ENCODE assay signal across 2 cellular contexts in genomic region chr12:115998789-115999478, GRCh38.
A peak's percentile ranks its signal among the peaks of the same experiment; 100 is the strongest.
TF ChIP-seq lines count a peak whose summit lies in the region.

No MANE protein-coding gene starts in this region.

TF ChIP-seq in liver, 16 proteins besides CTCF, POLR2A, EP300 and RAD21:
- TF ChIP-seq HNF4A (conservative IDR thresholded peaks at IDR 0.05) (no peak), RXRA (IDR thresholded peaks at IDR 0.05) (peak; percentile 30 to 37)

TF ChIP-seq in HepG2, 621 proteins besides CTCF, POLR2A, EP300 and RAD21:
- TF ChIP-seq ZNF772 (CRISPR knock-in tag; IDR thresholded peaks at IDR 0.05) = no peak
- TF ChIP-seq MEIS2 (CRISPR knock-in tag; IDR thresholded peaks at IDR 0.05) = no peak
- no peak for TF ChIP-seq ZNF430 (CRISPR knock-in tag; IDR thresholded peaks at IDR 0.05)
- no peak for TF ChIP-seq STAT6 (CRISPR knock-in tag; IDR thresholded peaks at IDR 0.05; ENCODE audit: borderline replicate concordance)
- TF ChIP-seq CHD4 (IDR thresholded peaks at IDR 0.05; ENCODE audit: borderline replicate concordance, low read length) = no peak
- TF ChIP-seq TBL1XR1 (IDR thresholded peaks at IDR 0.05; ENCODE audit: borderline replicate concordance, low read length, partially characterized antibody) = no peak
- TF ChIP-seq HOXD1 (CRISPR knock-in tag; IDR thresholded peaks at IDR 0.05) = no peak
- TF ChIP-seq MXD1 (CRISPR knock-in tag; IDR thresholded peaks at IDR 0.05) = no peak
- no peak for TF ChIP-seq ZNF597 (CRISPR knock-in tag; IDR thresholded peaks at IDR 0.05)
- no peak for TF ChIP-seq ZBTB14 (CRISPR knock-in tag; IDR thresholded peaks at IDR 0.05)
- TF ChIP-seq FOXC1 (CRISPR knock-in tag; IDR thresholded peaks at IDR 0.05; ENCODE audit: borderline replicate concordance) = no peak
- TF ChIP-seq KLF15 (CRISPR knock-in tag; IDR thresholded peaks at IDR 0.05; ENCODE audit: borderline replicate concordance) = no peak
- TF ChIP-seq FOXO4 (CRISPR knock-in tag; conservative IDR thresholded peaks at IDR 0.05) = no peak
- TF ChIP-seq CBX2 (IDR thresholded peaks at IDR 0.05; ENCODE audit: low read depth, low read length) = no peak
- no peak for TF ChIP-seq CBX2 (CRISPR knock-in tag; IDR thresholded peaks at IDR 0.05; ENCODE audit: low read depth)
- TF ChIP-seq SCMH1 (CRISPR knock-in tag; IDR thresholded peaks at IDR 0.05; ENCODE audit: borderline replicate concordance) = no peak
- no peak for TF ChIP-seq ARID2 (CRISPR knock-in tag; IDR thresholded peaks at IDR 0.05; ENCODE audit: borderline replicate concordance)
- TF ChIP-seq ZBTB37 (CRISPR knock-in tag; IDR thresholded peaks at IDR 0.05) = no peak
- TF ChIP-seq IKZF1 (IDR thresholded peaks at IDR 0.05) = no peak
